ENCODE assay signal across 29 cellular contexts in genomic region chr6:2546941-2547716, GRCh38.
A peak's percentile ranks its signal among the peaks of the same experiment; 100 is the strongest.
DNase-seq lines count a peak whose midpoint lies in the region; ATAC-seq and TF ChIP-seq lines count a peak whose summit lies in the region.
"Had no signal": no experiment of that assay in that cellular context is flagged by ENCODE, and none has a peak within 500 bp of the region (broad histone marks: within the 10 kb centered on the region; RNA-seq: fewer than 3 reads in every experiment).

No MANE protein-coding gene starts in this region.

- no peak overlapping the region for H2BK120ac ChIP-seq in mesendoderm (ENCODE audit: low read depth, low read length)

- no peak overlapping the region for H3K4ac ChIP-seq in mesendoderm (ENCODE audit: low read depth, low read length)

- no peak overlapping the region for H2AK5ac ChIP-seq in mesendoderm (ENCODE audit: low read length)

- H3K27me3 Mint-ChIP-seq in stimulated activated naive B cell treated with anti-CD40 and anti-IgM and Interleukin-4, amounts not matched to agents 10 μg/mL and 1 μg/mL and 100 μg/mL, for 72 hours = peaks cover 41 to 42% of the 10 kb centered on the region in 2 donors

- H3K4me2 ChIP-seq in mesendoderm (ENCODE audit: low read length) = no peak overlapping the region
- H3K4me2 ChIP-seq: smooth muscle cell had no signal

- WGBS in mesendoderm (ENCODE audit: extremely low coverage, insufficient coverage, low lambda C conversion rate) = 100% methylated on average over 1 of the region's 13 CpGs

- H3K23ac ChIP-seq in mesendoderm (ENCODE audit: low read length) = no peak overlapping the region

- H4K8ac ChIP-seq in mesendoderm (ENCODE audit: low read depth, low read length) = no peak overlapping the region

- no peak overlapping the region for H4K5ac ChIP-seq in mesendoderm (ENCODE audit: low read length)

- no peak overlapping the region for H3K56ac ChIP-seq in mesendoderm (ENCODE audit: low read length)

- H3K27me3 ChIP-seq in HL-60 (ENCODE audit: insufficient read depth, poor library complexity, severe bottlenecking) (no peaks in the 10 kb centered on the region), mesendoderm (ENCODE audit: insufficient read depth, low read length, poor library complexity) (no peaks in the 10 kb centered on the region)
- H3K27me3 ChIP-seq: body of pancreas, ovary, tibial artery had no signal

- H3K36me3 ChIP-seq in mesendoderm (ENCODE audit: control insufficient read depth, insufficient read depth, low read length) = no peaks in the 10 kb centered on the region
- H3K36me3 ChIP-seq: BE2C, ovary, tibial artery, WERI-Rb-1 had no signal

- ATAC-seq in esophagus mucosa = peak; percentile 50
- ATAC-seq in stimulated activated naive B cell treated with anti-CD40 and anti-IgM and Interleukin-4, amounts not matched to agents 10 μg/mL and 1 μg/mL and 100 μg/mL, for 72 hours (replicated peaks) = no peak
- ATAC-seq: body of pancreas, SK-N-SH treated with all-trans-retinoic acid at 6 μM for 48 hours had no signal

- no peak overlapping the region for H3K9ac ChIP-seq in mesendoderm (ENCODE audit: low read length)

- no peaks in the 10 kb centered on the region for H3K79me2 ChIP-seq in mesendoderm (ENCODE audit: control insufficient read depth, insufficient read depth, low read length)

- peaks cover 0 to 1% of the 10 kb centered on the region in 2 donors for H3K36me3 Mint-ChIP-seq in stimulated activated naive B cell treated with anti-CD40 and anti-IgM and Interleukin-4, amounts not matched to agents 10 μg/mL and 1 μg/mL and 100 μg/mL, for 72 hours
- H3K36me3 Mint-ChIP-seq: natural killer cell had no signal

- H3K27ac ChIP-seq in HL-60 (replicated peaks) = peak overlapping the region; percentile 83
- no peak overlapping the region for H3K27ac ChIP-seq in mesendoderm (ENCODE audit: low read depth, low read length)
- H3K27ac ChIP-seq: body of pancreas, ovary, tibial artery, WERI-Rb-1 had no signal

- no peak for TF ChIP-seq CTCF in HL-60 (IDR thresholded peaks at IDR 0.05; ENCODE audit: insufficient read depth, low read length)

- H3K9me3 Mint-ChIP-seq in stimulated activated naive B cell treated with anti-CD40 and anti-IgM and Interleukin-4, amounts not matched to agents 10 μg/mL and 1 μg/mL and 100 μg/mL, for 72 hours = peaks cover 5 to 6% of the 10 kb centered on the region in 2 donors
- H3K9me3 Mint-ChIP-seq: natural killer cell; T-helper 2 cell treated with Interferon-gamma antibody and Interleukin-4, amounts not matched to agents 5 μg/mL and 100 μg/mL, for 36 hours had no signal

- no peak overlapping the region for H3K18ac ChIP-seq in mesendoderm (ENCODE audit: low read length)

- H2BK5ac ChIP-seq in mesendoderm (ENCODE audit: low read length) = no peak overlapping the region

- no peak overlapping the region for H3K4me3 ChIP-seq in HL-60 (replicated peaks; ENCODE audit: insufficient read depth, low read length)
- no peak overlapping the region for H3K4me3 ChIP-seq in mesendoderm (ENCODE audit: low read length)
- H3K4me3 ChIP-seq: body of pancreas, ovary, smooth muscle cell, tibial artery had no signal

- H3K79me1 ChIP-seq in mesendoderm (ENCODE audit: low read length) = no peaks in the 10 kb centered on the region

- no peak overlapping the region for H2BK15ac ChIP-seq in mesendoderm (replicated peaks; ENCODE audit: low read depth)

- no peak overlapping the region for H3K27ac Mint-ChIP-seq in stimulated activated naive B cell treated with anti-CD40 and anti-IgM and Interleukin-4, amounts not matched to agents 10 μg/mL and 1 μg/mL and 100 μg/mL, for 72 hours
- H3K27ac Mint-ChIP-seq: activated CD4-positive, alpha-beta T cell treated with anti-CD3 and anti-CD28 coated beads, Interleukin-2, amount 10 ng/mL, durations not matched to agents 24 days and 14 days; mesothelial cell of epicardium; natural killer cell; T-helper 2 cell treated with Interferon-gamma antibody and Interleukin-4, amounts not matched to agents 5 μg/mL and 100 μg/mL, for 36 hours had no signal

- DNase-seq in AML-193 (lab: John Stamatoyannopoulos, UW) = peak; percentile 90 to 96
- peak; percentile 81 to 91 for DNase-seq in HL-60 (ENCODE audit: low read depth in 1 of 2, low spot score in 1 of 2)
- DNase-seq in NOMO-1 treated with dmso at 0.1 percent for 144 hours (lab: John Stamatoyannopoulos, UW; ENCODE audit: unreplicated experiment) = peak; percentile 81
- DNase-seq in stimulated activated naive B cell treated with anti-CD40 and anti-IgM and Interleukin-4, amounts not matched to agents 10 μg/mL and 1 μg/mL and 100 μg/mL, for 72 hours = no peak
- DNase-seq in iPS-NIHi7 (ENCODE audit: extremely low spot score) = no peak
- DNase-seq in NCI-H1105 (lab: John Stamatoyannopoulos, UW) = no peak
- DNase-seq in mesendoderm = no peak
- DNase-seq: activated CD4-positive, alpha-beta T cell treated with anti-CD3 and anti-CD28 coated beads, Interleukin-2, amount 10 ng/mL, durations not matched to agents 24 days and 14 days; activated T-cell treated with anti-CD3 and anti-CD28 coated beads, Interleukin-2, amount 50 U/mL, for 48 hours; BE2C; body of pancreas; cerebellar nuclear complex; DMS53; glutamatergic neuron; kidney; natural killer cell; NCI-H187 treated with DMSO at 0.1 percent for 48 hours; NCI-H2227 treated with DMSO at 0.1 percent for 48 hours; NCI-H69; ovary; retina; stimulated activated CD4-positive, alpha-beta T cell treated with anti-CD3 and anti-CD28 coated beads, Interleukin-2, amount 100 ng/mL, for 24 hours; tibial artery; WERI-Rb-1 had no signal

- peaks cover 2% of the 10 kb centered on the region for H3K4me1 ChIP-seq in mesendoderm (ENCODE audit: control insufficient read depth, low read depth, low read length)
- H3K4me1 ChIP-seq: BE2C, body of pancreas, tibial artery had no signal

- no peak overlapping the region for H3K4me3 Mint-ChIP-seq in stimulated activated naive B cell treated with anti-CD40 and anti-IgM and Interleukin-4, amounts not matched to agents 10 μg/mL and 1 μg/mL and 100 μg/mL, for 72 hours
- H3K4me3 Mint-ChIP-seq: activated CD4-positive, alpha-beta T cell treated with anti-CD3 and anti-CD28 coated beads, Interleukin-2, amount 10 ng/mL, durations not matched to agents 24 days and 14 days; mesothelial cell of epicardium; natural killer cell; T-helper 2 cell treated with Interferon-gamma antibody and Interleukin-4, amounts not matched to agents 5 μg/mL and 100 μg/mL, for 36 hours had no signal

- peaks cover 13 to 14% of the 10 kb centered on the region in 2 donors for H3K4me1 Mint-ChIP-seq in stimulated activated naive B cell treated with anti-CD40 and anti-IgM and Interleukin-4, amounts not matched to agents 10 μg/mL and 1 μg/mL and 100 μg/mL, for 72 hours

Comparison
In these comparisons a context has a peak if more than half of its experiments do, and no peak if none do; other contexts are left out.
1. DNase-seq: peak in AML-193 (2 of 2), HL-60 (2 of 2) and NOMO-1 treated with dmso at 0.1 percent for 144 hours (single experiment); none in stimulated activated naive B cell treated with anti-CD40 and anti-IgM and Interleukin-4, amounts not matched to agents 10 μg/mL and 1 μg/mL and 100 μg/mL, for 72 hours (single experiment), iPS-NIHi7 (single experiment), NCI-H1105 (single experiment) and mesendoderm (single experiment).